Comparison of ENCODE assay signal across 9 cellular contexts in the genomic region with DNA sequence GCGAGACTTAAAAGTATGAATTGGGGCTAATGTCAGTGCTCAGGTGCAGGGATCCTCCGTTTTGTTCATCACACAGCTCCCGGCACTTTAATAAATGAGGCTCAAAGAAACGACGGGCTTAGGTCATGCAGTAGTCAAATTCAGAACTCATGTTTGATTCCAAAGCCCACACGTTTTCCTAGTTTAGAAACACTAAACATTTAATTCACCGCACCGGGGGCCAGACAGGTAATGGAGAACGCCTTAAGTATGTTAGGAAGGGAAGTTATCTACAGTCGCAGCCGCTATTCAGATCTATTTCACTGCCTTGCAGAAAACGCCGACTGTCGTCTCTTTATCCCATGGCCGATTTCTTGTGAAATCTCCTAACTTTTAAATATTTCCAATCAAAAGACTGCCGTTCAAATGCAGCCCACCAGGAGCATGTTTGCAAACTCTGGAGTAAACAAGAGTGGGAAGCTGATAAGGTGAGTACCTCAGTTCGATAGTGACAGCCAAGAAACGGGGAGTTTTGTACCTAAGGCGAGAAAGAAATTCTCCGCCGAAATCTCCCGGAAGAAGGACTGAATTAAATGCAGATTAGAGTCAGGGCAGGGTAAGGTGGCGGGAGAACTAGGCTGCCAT. TPM values are rescaled to one million over a fixed set of nuclear protein-coding genes. Genes with fewer than 3 reads are reported as not detected.
DNase-seq lines count a peak whose midpoint lies in the region; ATAC-seq and TF ChIP-seq lines count a peak whose summit lies in the region.
"Had no signal": no experiment of that assay in that cellular context is flagged by ENCODE, and none has a peak within 500 bp of the region (broad histone marks: within the 10 kb centered on the region; RNA-seq: fewer than 3 reads in every experiment).

No MANE protein-coding gene starts in this region.

- H3K27me3 Mint-ChIP-seq in activated T-cell treated with anti-CD3 and anti-CD28 coated beads, Interleukin-2, amount 50 U/mL, for 4 hours (ENCODE audit: low read depth): peaks cover 2% of the 10 kb centered on the region
- H3K27me3 Mint-ChIP-seq in stimulated activated naive CD8-positive, alpha-beta T cell treated with anti-CD3 and anti-CD28 coated beads, Interleukin-15, amount 100 ng/mL, for 72 hours: no peaks in the 10 kb centered on the region

- no peaks in the 10 kb centered on the region for H3K36me3 ChIP-seq in iPS-15b (ENCODE audit: control insufficient read depth, insufficient read depth, low read length)

- no peaks in the 10 kb centered on the region for H3K9me3 ChIP-seq in iPS-15b (ENCODE audit: control insufficient read depth, insufficient read depth, low read length)

- peaks cover 9% of the 10 kb centered on the region for H3K4me1 Mint-ChIP-seq in activated T-cell treated with anti-CD3 and anti-CD28 coated beads, Interleukin-2, amount 50 U/mL, for 4 hours (ENCODE audit: low read depth)
- peaks cover 7% of the 10 kb centered on the region for H3K4me1 Mint-ChIP-seq in stimulated activated naive CD8-positive, alpha-beta T cell treated with anti-CD3 and anti-CD28 coated beads, Interleukin-15, amount 100 ng/mL, for 72 hours

- H3K4me3 ChIP-seq in HFF-Myc (replicated peaks; ENCODE audit: low read depth, low read length) (peak overlapping the region; percentile 51), iPS-15b (ENCODE audit: low read depth, low read length) (peak overlapping the region; percentile 98)

- peak overlapping the region; percentile 83 for H3K9ac ChIP-seq in iPS-15b (ENCODE audit: low read depth, low read length)

- no peaks in the 10 kb centered on the region for H3K9me3 Mint-ChIP-seq in activated T-cell treated with anti-CD3 and anti-CD28 coated beads, Interleukin-2, amount 50 U/mL, for 4 hours
- no peaks in the 10 kb centered on the region for H3K9me3 Mint-ChIP-seq in stimulated activated naive CD8-positive, alpha-beta T cell treated with anti-CD3 and anti-CD28 coated beads, Interleukin-15, amount 100 ng/mL, for 72 hours

- no peak for DNase-seq in HFF-Myc (ENCODE audit: extremely low read depth, low read depth)
- no peak for DNase-seq in activated T-cell treated with anti-CD3 and anti-CD28 coated beads, Interleukin-2, amount 50 U/mL, for 4 hours
- no peak for DNase-seq in stimulated activated naive CD8-positive, alpha-beta T cell treated with anti-CD3 and anti-CD28 coated beads, Interleukin-15, amount 100 ng/mL, for 72 hours
- no peak for DNase-seq in erythroblast (lab: John Stamatoyannopoulos, UW)
- no peak for DNase-seq in mucosa of gallbladder (ENCODE audit: low spot score)
- DNase-seq in activated CD4-positive, alpha-beta T cell treated with anti-CD3 and anti-CD28 coated beads, Interleukin-2, amount 50 U/mL, for 4 hours: no peak

- no peak for ATAC-seq in activated T-cell treated with anti-CD3 and anti-CD28 coated beads, Interleukin-2, amount 50 U/mL, for 4 hours
- no peak for ATAC-seq in stimulated activated naive CD8-positive, alpha-beta T cell treated with anti-CD3 and anti-CD28 coated beads, Interleukin-15, amount 100 ng/mL, for 72 hours
- no peak for ATAC-seq in HG02973 (IDR thresholded peaks at IDR 0.05; ENCODE audit: unreplicated experiment)

- H3K4me1 ChIP-seq in iPS-15b (ENCODE audit: control insufficient read depth, insufficient read depth, low read length): peaks cover 3% of the 10 kb centered on the region

- peak overlapping the region; percentile 95 for H3K4me3 Mint-ChIP-seq in activated T-cell treated with anti-CD3 and anti-CD28 coated beads, Interleukin-2, amount 50 U/mL, for 4 hours
- H3K4me3 Mint-ChIP-seq in stimulated activated naive CD8-positive, alpha-beta T cell treated with anti-CD3 and anti-CD28 coated beads, Interleukin-15, amount 100 ng/mL, for 72 hours: peak overlapping the region; percentile 90 to 96

- no peak for TF ChIP-seq POLR2A in erythroblast (IDR thresholded peaks at IDR 0.05; ENCODE audit: low read length)

- peak overlapping the region; percentile 97 for H3K27ac Mint-ChIP-seq in stimulated activated naive CD8-positive, alpha-beta T cell treated with anti-CD3 and anti-CD28 coated beads, Interleukin-15, amount 100 ng/mL, for 72 hours

- H3K27me3 ChIP-seq in iPS-15b (ENCODE audit: control insufficient read depth, insufficient read depth, low read length): no peaks in the 10 kb centered on the region

- TF ChIP-seq CTCF in HFF-Myc (IDR thresholded peaks at IDR 0.05; ENCODE audit: low read depth, low read length, missing control alignments): no peak

- no peaks in the 10 kb centered on the region for H3K36me3 Mint-ChIP-seq in activated T-cell treated with anti-CD3 and anti-CD28 coated beads, Interleukin-2, amount 50 U/mL, for 4 hours (ENCODE audit: insufficient read depth)

RNA-seq across cellular contexts. Expression of a gene that starts 0.6 kb away (rescaled TPM):
- under 1 TPM in 2 of 3 donors, not detected in 1; 0.18 to 0.33 TPM for total RNA-seq in activated T-cell treated with anti-CD3 and anti-CD28 coated beads, Interleukin-2, amount 50 U/mL, for 4 hours
- not detected for total RNA-seq in mucosa of gallbladder
- total RNA-seq: subcutaneous adipose tissue had no signal

RNA-seq across cellular contexts. Expression of a gene that starts 0.6 kb away (rescaled TPM):
- total RNA-seq in activated T-cell treated with anti-CD3 and anti-CD28 coated beads, Interleukin-2, amount 50 U/mL, for 4 hours: 10 to 100 TPM; 12.1 to 16.5 (median 15.0) TPM
- total RNA-seq in mucosa of gallbladder: 16.1 TPM

RNA-seq across cellular contexts. Expression of a gene that starts 30.9 kb away (rescaled TPM):
- total RNA-seq in activated T-cell treated with anti-CD3 and anti-CD28 coated beads, Interleukin-2, amount 50 U/mL, for 4 hours: not detected
- not detected for total RNA-seq in mucosa of gallbladder
